Comparison of ENCODE assay signal across 25 cellular contexts in genomic region chr18:12569791-12570190, GRCh38.
"Had no signal": no experiment of that assay in that cellular context is flagged by ENCODE, and none has a peak within 500 bp of the region (broad histone marks: within the 10 kb centered on the region; RNA-seq: fewer than 3 reads in every experiment).

No MANE protein-coding gene starts in this region.

- H3K4me3 Mint-ChIP-seq: dendritic cell treated with granulocyte-macrophage colony-stimulating factor and Interleukin-4, amounts not matched to agents 40 ng/mL and 50 ng/mL, for 4 days; effector memory CD8-positive, alpha-beta T cell; endodermal cell; mesothelial cell of epicardium; naive B cell had no signal

- H3K36me3 ChIP-seq: colonic mucosa, esophagus squamous epithelium, gastrocnemius medialis, heart right ventricle, lower lobe of right lung had no signal

- ATAC-seq: effector memory CD8-positive, alpha-beta T cell; esophagus mucosa; left ventricle myocardium superior; lower lobe of right lung; mucosa of descending colon had no signal

- H3K36me3 Mint-ChIP-seq: naive B cell had no signal

- H3K4me3 ChIP-seq: colonic mucosa, esophagus squamous epithelium, gastrocnemius medialis, heart right ventricle, lower lobe of right lung, mucosa of descending colon had no signal

- H3K27me3 Mint-ChIP-seq: dendritic cell treated with granulocyte-macrophage colony-stimulating factor and Interleukin-4, amounts not matched to agents 40 ng/mL and 50 ng/mL, for 4 days had no signal

- H3K4me1 ChIP-seq: colonic mucosa, esophagus squamous epithelium, lower lobe of right lung had no signal

- H3K27me3 ChIP-seq: colonic mucosa, esophagus squamous epithelium, gastrocnemius medialis, heart right ventricle had no signal

- H3K27ac ChIP-seq: colonic mucosa, epithelial cell of prostate, esophagus squamous epithelium, heart right ventricle, lower lobe of right lung had no signal

- H3K27ac Mint-ChIP-seq: dendritic cell treated with granulocyte-macrophage colony-stimulating factor and Interleukin-4, amounts not matched to agents 40 ng/mL and 50 ng/mL, for 4 days; effector memory CD8-positive, alpha-beta T cell; endodermal cell; mesothelial cell of epicardium; naive B cell had no signal

- H3K9me3 Mint-ChIP-seq: dendritic cell treated with granulocyte-macrophage colony-stimulating factor and Interleukin-4, amounts not matched to agents 40 ng/mL and 50 ng/mL, for 4 days; effector memory CD8-positive, alpha-beta T cell had no signal

- H3K9me3 ChIP-seq: colonic mucosa, esophagus squamous epithelium, gastrocnemius medialis, lower lobe of right lung, mucosa of descending colon had no signal

- FAIRE-seq: endometrium, islet of Langerhans, keratinocyte had no signal

- DNase-seq: colonic mucosa; cortex of kidney; effector CD8-positive, alpha-beta T cell; effector memory CD8-positive, alpha-beta T cell; endodermal cell; erythroblast; esophagus squamous epithelium; gastrocnemius medialis; glutamatergic neuron; head of caudate nucleus; heart right ventricle; hippocampal formation; left cardiac atrium; left ventricle myocardium superior; lower lobe of right lung; mesenchymal stem cell; mucosa of descending colon; naive B cell had no signal

- H3K4me1 Mint-ChIP-seq: endodermal cell, mesothelial cell of epicardium, naive B cell had no signal
